ENCODE assay signal across 24 cellular contexts in the genomic region with DNA sequence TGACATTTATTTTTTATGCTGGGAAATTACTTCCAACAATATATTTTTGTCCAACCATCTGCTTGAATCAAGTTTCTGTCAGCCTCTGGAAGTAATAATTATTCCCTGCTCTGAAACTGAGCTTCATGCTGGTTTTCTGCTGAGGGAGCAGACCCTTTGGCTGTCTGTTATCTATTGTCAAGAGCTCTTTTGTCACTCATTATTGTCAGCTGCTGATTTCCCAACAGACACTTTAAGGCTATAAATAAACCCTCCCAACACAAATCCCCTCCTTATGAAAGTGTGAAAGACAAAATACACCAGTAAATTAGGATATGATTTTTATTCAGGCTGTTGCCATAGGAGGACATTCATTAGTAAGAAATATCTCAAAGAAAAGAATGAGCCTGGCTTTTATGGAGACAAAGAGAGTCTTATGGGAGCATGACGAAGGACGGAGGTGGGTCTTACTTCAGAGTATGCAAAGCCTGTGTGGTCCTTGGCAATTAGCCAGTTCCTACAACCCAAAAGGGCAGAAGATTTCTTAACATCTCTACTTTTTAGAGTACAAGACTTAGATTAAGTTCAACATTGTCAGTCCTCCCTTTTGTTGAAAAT.
DNase-seq lines count a peak whose midpoint lies in the region; ATAC-seq and TF ChIP-seq lines count a peak whose summit lies in the region.
"Had no signal": no experiment of that assay in that cellular context is flagged by ENCODE, and none has a peak within 500 bp of the region (broad histone marks: within the 10 kb centered on the region; RNA-seq: fewer than 3 reads in every experiment).

No MANE protein-coding gene starts in this region.

- peak; percentile 76 for ATAC-seq in Right ventricle myocardium superior (ENCODE audit: poor library complexity)
- ATAC-seq: foreskin keratinocyte; GM12878; naive thymus-derived CD4-positive, alpha-beta T cell had no signal

- intact Hi-C loops in Right ventricle myocardium superior (cut with DNase I), result no loop called here
- intact Hi-C loops in tibial artery (cut with DNase I; ENCODE audit: low total_unique reads), result no loop called here

- H3K27ac ChIP-seq in tibial artery, result no peak overlapping the region
- H3K27ac ChIP-seq: epithelial cell of prostate, foreskin keratinocyte, thyroid gland had no signal

- H3K36me3 Mint-ChIP-seq in activated naive CD4-positive, alpha-beta T cell treated with anti-CD3 and anti-CD28 coated beads, Interleukin-2, amount 10 ng/mL, durations not matched to agents 7 days and 5 days, result peaks cover 2% of the 10 kb centered on the region

- H3K9me3 ChIP-seq in neuron (ENCODE audit: low read length) (no peaks in the 10 kb centered on the region), tibial artery (no peaks in the 10 kb centered on the region)
- H3K9me3 ChIP-seq: adrenal gland, thyroid gland had no signal

- peaks cover 7% of the 10 kb centered on the region for H3K9me3 Mint-ChIP-seq in activated naive CD4-positive, alpha-beta T cell treated with anti-CD3 and anti-CD28 coated beads, Interleukin-2, amount 10 ng/mL, durations not matched to agents 7 days and 5 days
- H3K9me3 Mint-ChIP-seq: CD4-positive, alpha-beta T cell had no signal

- no peak overlapping the region for H3K4me3 Mint-ChIP-seq in activated naive CD4-positive, alpha-beta T cell treated with anti-CD3 and anti-CD28 coated beads, Interleukin-2, amount 10 ng/mL, durations not matched to agents 7 days and 5 days
- H3K4me3 Mint-ChIP-seq: activated CD4-positive, alpha-beta T cell treated with anti-CD3 and anti-CD28 coated beads, Interleukin-2, amount 10 ng/mL, durations not matched to agents 24 days and 14 days; CD4-positive, alpha-beta T cell; naive thymus-derived CD4-positive, alpha-beta T cell had no signal

- peaks cover 33% of the 10 kb centered on the region for H3K4me1 ChIP-seq in neuron (ENCODE audit: insufficient read depth, low read length)
- no peaks in the 10 kb centered on the region for H3K4me1 ChIP-seq in tibial artery
- H3K4me1 ChIP-seq: foreskin keratinocyte, thyroid gland had no signal

- CTCF ChIA-PET in activated naive CD4-positive, alpha-beta T cell treated with anti-CD3 and anti-CD28 coated beads, Interleukin-2, amount 10 ng/mL, durations not matched to agents 7 days and 5 days (lab: Charles Lee), result interaction anchor here (0.6 to 1.0 kb wide), 2 partner anchors 8 to 344 kb away, joined by 3 to 5 read pairs; no protein-coding TSS in a partner anchor

- peak overlapping the region; percentile 2 for H3K4me3 ChIP-seq in neuron (ENCODE audit: low read length)
- no peak overlapping the region for H3K4me3 ChIP-seq in tibial artery
- H3K4me3 ChIP-seq: adrenal gland, GM12878, skin epidermis, thyroid gland had no signal

- peaks cover 4% of the 10 kb centered on the region for H3K27me3 Mint-ChIP-seq in activated naive CD4-positive, alpha-beta T cell treated with anti-CD3 and anti-CD28 coated beads, Interleukin-2, amount 10 ng/mL, durations not matched to agents 7 days and 5 days
- H3K27me3 Mint-ChIP-seq: activated CD4-positive, alpha-beta T cell treated with anti-CD3 and anti-CD28 coated beads, Interleukin-2, amount 10 ng/mL, durations not matched to agents 24 days and 14 days; CD4-positive, alpha-beta T cell; naive thymus-derived CD4-positive, alpha-beta T cell had no signal

- TF ChIP-seq CTCF in tibial artery (IDR thresholded peaks at IDR 0.05), result no peak

- peak overlapping the region; percentile 10 for H2AFZ ChIP-seq in neuron (ENCODE audit: low read depth, low read length)

- no peak overlapping the region for H3K27ac Mint-ChIP-seq in activated naive CD4-positive, alpha-beta T cell treated with anti-CD3 and anti-CD28 coated beads, Interleukin-2, amount 10 ng/mL, durations not matched to agents 7 days and 5 days
- H3K27ac Mint-ChIP-seq: activated CD4-positive, alpha-beta T cell treated with anti-CD3 and anti-CD28 coated beads, Interleukin-2, amount 10 ng/mL, durations not matched to agents 24 days and 14 days; CD4-positive, alpha-beta T cell had no signal

- H3K36me3 ChIP-seq in neuron (ENCODE audit: insufficient read depth, low read length), result no peaks in the 10 kb centered on the region
- peaks cover 0 to 4% (median 0%) of the 10 kb centered on the region in 3 donors for H3K36me3 ChIP-seq in tibial artery
- H3K36me3 ChIP-seq: adrenal gland, thyroid gland had no signal

- H3K4me1 Mint-ChIP-seq in activated naive CD4-positive, alpha-beta T cell treated with anti-CD3 and anti-CD28 coated beads, Interleukin-2, amount 10 ng/mL, durations not matched to agents 7 days and 5 days, result peaks cover 19% of the 10 kb centered on the region

- H3K27me3 ChIP-seq in neuron (ENCODE audit: insufficient read depth, low read length) (no peaks in the 10 kb centered on the region), tibial artery (no peaks in the 10 kb centered on the region)
- H3K27me3 ChIP-seq: adrenal gland, foreskin keratinocyte, thyroid gland had no signal

- DNase-seq in NCI-H1417 treated with DMSO at 0.1 percent for 48 hours (lab: John Stamatoyannopoulos, UW) (peak; percentile 63), NCI-H69 (lab: John Stamatoyannopoulos, UW) (peak; percentile 45), Right ventricle myocardium superior (no peak), HuH-7.5 (ENCODE audit: low spot score) (no peak), tibial artery (no peak), C1 segment of cervical spinal cord (lab: John Stamatoyannopoulos, UW) (no peak)
- no peak for DNase-seq in activated naive CD4-positive, alpha-beta T cell treated with anti-CD3 and anti-CD28 coated beads, Interleukin-2, amount 10 ng/mL, durations not matched to agents 7 days and 5 days
- DNase-seq: activated CD8-positive, alpha-beta memory T cell treated with anti-CD3 and anti-CD28 coated beads, Interleukin-2, amount 50 U/mL, for 4 hours; CD4-positive, alpha-beta T cell; mesendoderm; naive thymus-derived CD4-positive, alpha-beta T cell; NCI-H2029 treated with DMSO at 0.1 percent for 48 hours; NCI-H524 treated with DMSO at 0.1 percent for 48 hours; SHP77; stimulated activated naive CD4-positive, alpha-beta T cell; T-helper 1 cell; thyroid gland had no signal

Comparison
In these comparisons a context has a peak if more than half of its experiments do, and no peak if none do; other contexts are left out.
1. DNase-seq: peak in NCI-H1417 treated with DMSO at 0.1 percent for 48 hours (single experiment) and NCI-H69 (single experiment); none in Right ventricle myocardium superior (single experiment), HuH-7.5 (single experiment), activated naive CD4-positive, alpha-beta T cell treated with anti-CD3 and anti-CD28 coated beads, Interleukin-2, amount 10 ng/mL, durations not matched to agents 7 days and 5 days (single experiment), tibial artery (0 of 2) and C1 segment of cervical spinal cord (0 of 14).